Comparison of ENCODE assay signal across 12 cellular contexts in the genomic region with DNA sequence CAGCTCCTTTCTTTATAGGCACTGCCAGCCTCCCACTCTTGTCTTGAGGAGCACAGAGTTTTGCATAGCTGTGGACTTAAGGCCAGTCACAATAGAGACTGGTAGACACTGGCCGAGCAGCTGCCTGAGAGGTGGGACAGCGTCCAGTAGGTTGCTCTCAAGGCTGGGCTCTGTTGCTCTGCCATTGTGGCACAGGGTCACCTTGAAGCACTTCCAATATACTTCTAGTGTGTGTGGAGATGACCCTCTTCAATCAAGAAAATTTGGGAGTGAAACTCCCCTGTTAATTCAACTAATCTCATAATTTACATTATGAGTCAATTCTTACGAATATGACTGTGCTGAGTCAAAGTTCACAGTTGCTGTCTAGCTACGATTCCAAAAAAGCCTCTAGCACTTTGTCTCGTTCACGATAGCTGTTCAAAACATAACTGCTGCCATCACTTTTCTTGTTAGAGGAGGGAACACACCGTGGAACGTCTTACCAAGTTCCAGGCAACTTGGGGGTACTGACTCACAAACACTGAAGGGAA.
A peak's percentile ranks its signal among the peaks of the same experiment; 100 is the strongest.
DNase-seq lines count a peak whose midpoint lies in the region; ATAC-seq, FAIRE-seq and TF ChIP-seq lines count a peak whose summit lies in the region.
"Had no signal": no experiment of that assay in that cellular context is flagged by ENCODE, and none has a peak within 500 bp of the region (broad histone marks: within the 10 kb centered on the region; RNA-seq: fewer than 3 reads in every experiment).

No MANE protein-coding gene starts in this region.

- H3K18ac ChIP-seq in H1 (ENCODE audit: extremely low read depth, low read length), result no peak overlapping the region

- no peak overlapping the region for H3K56ac ChIP-seq in H1 (replicated peaks; ENCODE audit: insufficient read length, low read depth, low read length)

- TF ChIP-seq EP300 in H1 (IDR thresholded peaks at IDR 0.05; ENCODE audit: borderline replicate concordance in 1 of 2, low read depth in 2 of 2, low read length in 2 of 2) (no peak), gastroesophageal sphincter (IDR thresholded peaks at IDR 0.05) (no peak)

- peaks cover 2% of the 10 kb centered on the region; the same call in 1 of the 2 replicates for H3K23me2 ChIP-seq in H1 (ENCODE audit: low read depth, low read length)

- no peaks in the 10 kb centered on the region for H3K27me3 ChIP-seq in H1 (replicated peaks in 1 of 4; ENCODE audit: control insufficient read depth in 3 of 4, extremely low read depth in 1 of 4, insufficient read depth in 3 of 4, low read length in 3 of 4)
- H3K27me3 ChIP-seq in gastroesophageal sphincter, result no peaks in the 10 kb centered on the region
- H3K27me3 ChIP-seq in CD4-positive, alpha-beta T cell (ENCODE audit: control insufficient read depth, insufficient read depth, low read length), result no peaks in the 10 kb centered on the region

- H3K14ac ChIP-seq in H1 (ENCODE audit: insufficient read length), result no peak overlapping the region

- no peaks in the 10 kb centered on the region for H3K79me1 ChIP-seq in H1 (ENCODE audit: low read depth, low read length)

- DNase-seq in activated CD4-positive, alpha-beta T cell treated with anti-CD3 and anti-CD28 coated beads, Interleukin-2, amount 10 ng/mL, durations not matched to agents 24 days and 14 days, result peak; percentile 49
- no peak for DNase-seq in activated CD4-positive, alpha-beta T cell treated with anti-CD3 and anti-CD28 coated beads, Interleukin-2, amount 50 U/mL, for 1 hour
- DNase-seq in H1 (ENCODE audit: low read depth in 1 of 2, low spot score in 2 of 2), result no peak
- no peak for DNase-seq in T-cell
- no peak for DNase-seq in CD4-positive, alpha-beta T cell
- DNase-seq: glutamatergic neuron, NCI-H226, trophoblast cell had no signal

- no peak overlapping the region for H3K4me3 ChIP-seq in H1 (ENCODE audit: extremely low read depth in 1 of 4, insufficient read depth in 2 of 4, low read depth in 3 of 4, low read length in 4 of 4)
- no peak overlapping the region for H3K4me3 ChIP-seq in gastroesophageal sphincter

- CTCF ChIA-PET in H1 (lab: Charles Lee; ENCODE audit: partially characterized antibody) (no interaction called here), T-cell (lab: Charles Lee) (no interaction called here)
- CTCF ChIA-PET in CD4-positive, alpha-beta T cell (lab: Charles Lee), result no interaction called here

- H3K36me3 ChIP-seq in H1 (ENCODE audit: control insufficient read depth in 2 of 4, insufficient read depth in 4 of 4, low read length in 3 of 4) (no peaks in the 10 kb centered on the region), gastroesophageal sphincter (no peaks in the 10 kb centered on the region)

- peak overlapping the region; percentile 16 for H3K27ac Mint-ChIP-seq in activated CD4-positive, alpha-beta T cell treated with anti-CD3 and anti-CD28 coated beads, Interleukin-2, amount 10 ng/mL, durations not matched to agents 24 days and 14 days
- H3K27ac Mint-ChIP-seq in T-cell, result no peak overlapping the region
- no peak overlapping the region for H3K27ac Mint-ChIP-seq in CD4-positive, alpha-beta T cell

- no peaks in the 10 kb centered on the region for H3K9me3 Mint-ChIP-seq in activated CD4-positive, alpha-beta T cell treated with anti-CD3 and anti-CD28 coated beads, Interleukin-2, amount 10 ng/mL, durations not matched to agents 24 days and 14 days
- no peaks in the 10 kb centered on the region for H3K9me3 Mint-ChIP-seq in T-cell
- H3K9me3 Mint-ChIP-seq in CD4-positive, alpha-beta T cell, result no peaks in the 10 kb centered on the region

- H2BK5ac ChIP-seq in H1 (ENCODE audit: low read depth, low read length), result no peak overlapping the region

- no peak overlapping the region for H4K5ac ChIP-seq in H1 (ENCODE audit: insufficient read length, low read depth, low read length)

- no peak overlapping the region for H4K91ac ChIP-seq in H1 (replicated peaks; ENCODE audit: insufficient read length, low read length)

- no peak overlapping the region for H2BK20ac ChIP-seq in H1 (ENCODE audit: low read length)

- intact Hi-C loops in activated CD4-positive, alpha-beta T cell treated with anti-CD3 and anti-CD28 coated beads, Interleukin-2, amount 10 ng/mL, durations not matched to agents 24 days and 14 days (cut with micrococcal nuclease), result no loop called here
- intact Hi-C loops in CD4-positive, alpha-beta T cell (cut with DNase I, micrococcal nuclease), result no loop called here

- H3K27ac ChIP-seq in H1 (ENCODE audit: low read depth, low read length), result no peak overlapping the region
- H3K27ac ChIP-seq in gastroesophageal sphincter, result no peak overlapping the region
- H3K27ac ChIP-seq in CD4-positive, alpha-beta T cell (ENCODE audit: low read depth, low read length), result no peak overlapping the region

- no peaks in the 10 kb centered on the region; a peak in 1 of 7 replicates for H3K4me1 ChIP-seq in H1 (replicated peaks in 1 of 4; ENCODE audit: control insufficient read depth in 3 of 4, insufficient read depth in 4 of 4, low read length in 3 of 4)
- peaks cover 0 to 14% (median 3%) of the 10 kb centered on the region in 3 donors for H3K4me1 ChIP-seq in gastroesophageal sphincter

- no peak overlapping the region for H2AK5ac ChIP-seq in H1 (ENCODE audit: low read depth, low read length)

- no peaks in the 10 kb centered on the region for H3K4me1 Mint-ChIP-seq in activated CD4-positive, alpha-beta T cell treated with anti-CD3 and anti-CD28 coated beads, Interleukin-2, amount 10 ng/mL, durations not matched to agents 24 days and 14 days
- H3K4me1 Mint-ChIP-seq in T-cell, result no peaks in the 10 kb centered on the region
- no peaks in the 10 kb centered on the region for H3K4me1 Mint-ChIP-seq in CD4-positive, alpha-beta T cell (ENCODE audit: low read depth)

- no peak overlapping the region for H4K8ac ChIP-seq in H1 (ENCODE audit: extremely low read depth, insufficient read depth, low read length)

- H3K27me3 Mint-ChIP-seq in activated CD4-positive, alpha-beta T cell treated with anti-CD3 and anti-CD28 coated beads, Interleukin-2, amount 10 ng/mL, durations not matched to agents 24 days and 14 days, result no peaks in the 10 kb centered on the region
- H3K27me3 Mint-ChIP-seq in T-cell, result no peaks in the 10 kb centered on the region
- H3K27me3 Mint-ChIP-seq in CD4-positive, alpha-beta T cell, result no peaks in the 10 kb centered on the region

- H3K9ac ChIP-seq in H1 (replicated peaks in 1 of 4; ENCODE audit: extremely low read depth in 1 of 4, low read depth in 3 of 4, low read length in 3 of 4), result no peak overlapping the region

- no peak overlapping the region for H2BK120ac ChIP-seq in H1 (replicated peaks; ENCODE audit: low read depth, low read length)

- POLR2A ChIA-PET in H1 (lab: Charles Lee; ENCODE audit: partially characterized antibody), result interaction anchor here (0.9 kb wide), 1 partner anchor 14 kb away, joined by 4 read pairs; no protein-coding TSS in a partner anchor
- POLR2A ChIA-PET in T-cell (lab: Charles Lee), result no interaction called here
- POLR2A ChIA-PET in CD4-positive, alpha-beta T cell (lab: Charles Lee), result no interaction called here

- H3K4me3 Mint-ChIP-seq in activated CD4-positive, alpha-beta T cell treated with anti-CD3 and anti-CD28 coated beads, Interleukin-2, amount 10 ng/mL, durations not matched to agents 24 days and 14 days, result no peak overlapping the region
- H3K4me3 Mint-ChIP-seq in T-cell, result no peak overlapping the region
- no peak overlapping the region for H3K4me3 Mint-ChIP-seq in CD4-positive, alpha-beta T cell

- TF ChIP-seq POLR2A in H1 (IDR thresholded peaks at IDR 0.05; ENCODE audit: control extremely low read depth in 1 of 2, low read depth in 2 of 2, low read length in 2 of 2) (no peak), gastroesophageal sphincter (IDR thresholded peaks at IDR 0.05) (no peak)

- no peaks in the 10 kb centered on the region for H3K36me3 Mint-ChIP-seq in activated CD4-positive, alpha-beta T cell treated with anti-CD3 and anti-CD28 coated beads, Interleukin-2, amount 10 ng/mL, durations not matched to agents 24 days and 14 days (ENCODE audit: low read depth)
- H3K36me3 Mint-ChIP-seq in T-cell, result no peaks in the 10 kb centered on the region
- no peaks in the 10 kb centered on the region for H3K36me3 Mint-ChIP-seq in CD4-positive, alpha-beta T cell (ENCODE audit: low read depth)

- ATAC-seq in GM19397 (IDR thresholded peaks at IDR 0.05; ENCODE audit: unreplicated experiment), result peak; percentile 70
- ATAC-seq in HG03095 (IDR thresholded peaks at IDR 0.05; ENCODE audit: unreplicated experiment), result peak; percentile 60
- ATAC-seq in gastroesophageal sphincter, result no peak
- ATAC-seq in T-cell (replicated peaks in 1 of 4), result no peak
- ATAC-seq in CD4-positive, alpha-beta T cell (ENCODE audit: poor library complexity), result no peak

- peak overlapping the region; percentile 5; the same call in 1 of the 2 replicates for H2BK15ac ChIP-seq in H1 (ENCODE audit: low read length)

- 94% methylated on average over 8 of the region's 8 CpGs; no CpG with 5 or more reads in 1 of the 2 experiments for WGBS in H1 (ENCODE audit: extremely low coverage in 1 of 2, insufficient coverage in 1 of 2, insufficient read length in 1 of 2, insufficient replicate concordance in 2 of 2, low coverage in 1 of 2, low lambda C conversion rate in 2 of 2, missing lambda C conversion rate in 1 of 2), 2 experiments
- 56 to 63% methylated on average over 8 of the region's 8 CpGs for WGBS in gastroesophageal sphincter (ENCODE audit: low coverage in 1 of 2), 2 donors

- H3K9me3 ChIP-seq in H1 (ENCODE audit: insufficient read depth in 2 of 2, low read depth in 1 of 2, low read length in 1 of 2), result no peaks in the 10 kb centered on the region; a peak in 1 of 4 replicates
- no peaks in the 10 kb centered on the region for H3K9me3 ChIP-seq in gastroesophageal sphincter
- H3K9me3 ChIP-seq in CD4-positive, alpha-beta T cell (ENCODE audit: control insufficient read depth, low read length), result no peaks in the 10 kb centered on the region

- H2AFZ ChIP-seq in H1 (ENCODE audit: low read length), result no peak overlapping the region

- FAIRE-seq in H1 (lab: Jason Lieb, UNC), result no peak
- FAIRE-seq: A204.1 had no signal

- no peak overlapping the region; the same call in 1 of the 2 replicates for H2BK12ac ChIP-seq in H1 (ENCODE audit: low read depth, low read length)

- TF ChIP-seq CTCF in H1 (IDR thresholded peaks at IDR 0.05; ENCODE audit: control extremely low read depth in 1 of 3, insufficient read depth in 1 of 3, low read depth in 1 of 3, low read length in 3 of 3) (no peak), gastroesophageal sphincter (IDR thresholded peaks at IDR 0.05) (no peak)
- no peak for TF ChIP-seq CTCF in CD4-positive, alpha-beta T cell (IDR thresholded peaks at IDR 0.05)

- H3K4me2 ChIP-seq in H1 (ENCODE audit: insufficient read depth in 1 of 2, low read depth in 2 of 2, low read length in 2 of 2), result no peak overlapping the region

- H4K20me1 ChIP-seq in H1 (replicated peaks in 1 of 2; ENCODE audit: control insufficient read depth in 1 of 2, insufficient read depth in 2 of 2, low read length in 2 of 2), result no peaks in the 10 kb centered on the region

- no peak overlapping the region for H3K23ac ChIP-seq in H1 (ENCODE audit: insufficient read length)

- no peaks in the 10 kb centered on the region for H3K79me2 ChIP-seq in H1 (ENCODE audit: control insufficient read depth in 1 of 2, insufficient read depth in 2 of 2, low read length in 2 of 2)

- no peak overlapping the region for H3K4ac ChIP-seq in H1 (replicated peaks; ENCODE audit: insufficient read length, low read depth, low read length)

- no peak for TF ChIP-seq RAD21 in H1 (IDR thresholded peaks at IDR 0.05 in 1 of 2, conservative IDR thresholded peaks at IDR 0.05 in 1 of 2; ENCODE audit: low read depth in 2 of 2, low read length in 2 of 2)

Comparison
In these comparisons a context has a peak if more than half of its experiments do, and no peak if none do; other contexts are left out.
1. ATAC-seq: peak in GM19397 (single experiment) and HG03095 (single experiment); none in gastroesophageal sphincter (single experiment), T-cell (0 of 4) and CD4-positive, alpha-beta T cell (single experiment).